1 cellular context compared by ENCODE assay signal in the genomic region with DNA sequence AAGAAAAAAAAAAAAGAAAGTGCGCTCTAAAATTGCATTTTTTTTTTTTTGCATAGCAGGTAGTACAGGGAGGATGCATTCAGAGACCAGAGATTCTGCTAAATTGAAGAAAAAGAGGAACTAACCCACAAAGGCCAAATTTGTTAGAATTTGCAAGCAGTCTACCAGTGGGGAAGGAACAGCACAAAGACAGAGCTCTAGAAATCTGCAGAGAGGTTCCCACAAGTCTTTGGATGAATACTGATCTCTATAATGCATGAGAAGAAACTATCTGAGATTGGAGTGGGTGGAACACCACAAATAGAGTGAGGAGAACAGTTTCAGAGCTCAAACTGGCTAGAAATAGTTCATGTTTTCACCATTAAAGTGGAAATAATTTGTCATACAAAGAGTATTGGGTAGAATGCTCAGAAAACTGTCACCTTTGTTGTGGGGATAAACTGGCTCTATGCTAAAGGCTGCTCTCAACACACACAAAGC.
TF ChIP-seq lines count a peak whose summit lies in the region.

No MANE protein-coding gene starts in this region.

TF ChIP-seq in H1, 55 proteins besides CTCF, POLR2A, EP300 and RAD21 (continued from another document):
- TF ChIP-seq, protein P1, sequence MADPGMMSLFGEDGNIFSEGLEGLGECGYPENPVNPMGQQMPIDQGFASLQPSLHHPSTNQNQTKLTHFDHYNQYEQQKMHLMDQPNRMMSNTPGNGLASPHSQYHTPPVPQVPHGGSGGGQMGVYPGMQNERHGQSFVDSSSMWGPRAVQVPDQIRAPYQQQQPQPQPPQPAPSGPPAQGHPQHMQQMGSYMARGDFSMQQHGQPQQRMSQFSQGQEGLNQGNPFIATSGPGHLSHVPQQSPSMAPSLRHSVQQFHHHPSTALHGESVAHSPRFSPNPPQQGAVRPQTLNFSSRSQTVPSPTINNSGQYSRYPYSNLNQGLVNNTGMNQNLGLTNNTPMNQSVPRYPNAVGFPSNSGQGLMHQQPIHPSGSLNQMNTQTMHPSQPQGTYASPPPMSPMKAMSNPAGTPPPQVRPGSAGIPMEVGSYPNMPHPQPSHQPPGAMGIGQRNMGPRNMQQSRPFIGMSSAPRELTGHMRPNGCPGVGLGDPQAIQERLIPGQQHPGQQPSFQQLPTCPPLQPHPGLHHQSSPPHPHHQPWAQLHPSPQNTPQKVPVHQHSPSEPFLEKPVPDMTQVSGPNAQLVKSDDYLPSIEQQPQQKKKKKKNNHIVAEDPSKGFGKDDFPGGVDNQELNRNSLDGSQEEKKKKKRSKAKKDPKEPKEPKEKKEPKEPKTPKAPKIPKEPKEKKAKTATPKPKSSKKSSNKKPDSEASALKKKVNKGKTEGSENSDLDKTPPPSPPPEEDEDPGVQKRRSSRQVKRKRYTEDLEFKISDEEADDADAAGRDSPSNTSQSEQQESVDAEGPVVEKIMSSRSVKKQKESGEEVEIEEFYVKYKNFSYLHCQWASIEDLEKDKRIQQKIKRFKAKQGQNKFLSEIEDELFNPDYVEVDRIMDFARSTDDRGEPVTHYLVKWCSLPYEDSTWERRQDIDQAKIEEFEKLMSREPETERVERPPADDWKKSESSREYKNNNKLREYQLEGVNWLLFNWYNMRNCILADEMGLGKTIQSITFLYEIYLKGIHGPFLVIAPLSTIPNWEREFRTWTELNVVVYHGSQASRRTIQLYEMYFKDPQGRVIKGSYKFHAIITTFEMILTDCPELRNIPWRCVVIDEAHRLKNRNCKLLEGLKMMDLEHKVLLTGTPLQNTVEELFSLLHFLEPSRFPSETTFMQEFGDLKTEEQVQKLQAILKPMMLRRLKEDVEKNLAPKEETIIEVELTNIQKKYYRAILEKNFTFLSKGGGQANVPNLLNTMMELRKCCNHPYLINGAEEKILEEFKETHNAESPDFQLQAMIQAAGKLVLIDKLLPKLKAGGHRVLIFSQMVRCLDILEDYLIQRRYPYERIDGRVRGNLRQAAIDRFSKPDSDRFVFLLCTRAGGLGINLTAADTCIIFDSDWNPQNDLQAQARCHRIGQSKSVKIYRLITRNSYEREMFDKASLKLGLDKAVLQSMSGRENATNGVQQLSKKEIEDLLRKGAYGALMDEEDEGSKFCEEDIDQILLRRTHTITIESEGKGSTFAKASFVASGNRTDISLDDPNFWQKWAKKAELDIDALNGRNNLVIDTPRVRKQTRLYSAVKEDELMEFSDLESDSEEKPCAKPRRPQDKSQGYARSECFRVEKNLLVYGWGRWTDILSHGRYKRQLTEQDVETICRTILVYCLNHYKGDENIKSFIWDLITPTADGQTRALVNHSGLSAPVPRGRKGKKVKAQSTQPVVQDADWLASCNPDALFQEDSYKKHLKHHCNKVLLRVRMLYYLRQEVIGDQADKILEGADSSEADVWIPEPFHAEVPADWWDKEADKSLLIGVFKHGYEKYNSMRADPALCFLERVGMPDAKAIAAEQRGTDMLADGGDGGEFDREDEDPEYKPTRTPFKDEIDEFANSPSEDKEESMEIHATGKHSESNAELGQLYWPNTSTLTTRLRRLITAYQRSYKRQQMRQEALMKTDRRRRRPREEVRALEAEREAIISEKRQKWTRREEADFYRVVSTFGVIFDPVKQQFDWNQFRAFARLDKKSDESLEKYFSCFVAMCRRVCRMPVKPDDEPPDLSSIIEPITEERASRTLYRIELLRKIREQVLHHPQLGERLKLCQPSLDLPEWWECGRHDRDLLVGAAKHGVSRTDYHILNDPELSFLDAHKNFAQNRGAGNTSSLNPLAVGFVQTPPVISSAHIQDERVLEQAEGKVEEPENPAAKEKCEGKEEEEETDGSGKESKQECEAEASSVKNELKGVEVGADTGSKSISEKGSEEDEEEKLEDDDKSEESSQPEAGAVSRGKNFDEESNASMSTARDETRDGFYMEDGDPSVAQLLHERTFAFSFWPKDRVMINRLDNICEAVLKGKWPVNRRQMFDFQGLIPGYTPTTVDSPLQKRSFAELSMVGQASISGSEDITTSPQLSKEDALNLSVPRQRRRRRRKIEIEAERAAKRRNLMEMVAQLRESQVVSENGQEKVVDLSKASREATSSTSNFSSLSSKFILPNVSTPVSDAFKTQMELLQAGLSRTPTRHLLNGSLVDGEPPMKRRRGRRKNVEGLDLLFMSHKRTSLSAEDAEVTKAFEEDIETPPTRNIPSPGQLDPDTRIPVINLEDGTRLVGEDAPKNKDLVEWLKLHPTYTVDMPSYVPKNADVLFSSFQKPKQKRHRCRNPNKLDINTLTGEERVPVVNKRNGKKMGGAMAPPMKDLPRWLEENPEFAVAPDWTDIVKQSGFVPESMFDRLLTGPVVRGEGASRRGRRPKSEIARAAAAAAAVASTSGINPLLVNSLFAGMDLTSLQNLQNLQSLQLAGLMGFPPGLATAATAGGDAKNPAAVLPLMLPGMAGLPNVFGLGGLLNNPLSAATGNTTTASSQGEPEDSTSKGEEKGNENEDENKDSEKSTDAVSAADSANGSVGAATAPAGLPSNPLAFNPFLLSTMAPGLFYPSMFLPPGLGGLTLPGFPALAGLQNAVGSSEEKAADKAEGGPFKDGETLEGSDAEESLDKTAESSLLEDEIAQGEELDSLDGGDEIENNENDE (IDR thresholded peaks at IDR 0.05; ENCODE audit: insufficient replicate concordance, low read length), result no peak
- TF ChIP-seq TCF12 (IDR thresholded peaks at IDR 0.05; ENCODE audit: low read depth, low read length) (no peak), BACH1 (IDR thresholded peaks at IDR 0.05; ENCODE audit: low read length) (no peak), RNF2 (IDR thresholded peaks at IDR 0.05; ENCODE audit: borderline replicate concordance, low read depth, low read length, missing control alignments, poor library complexity, severe bottlenecking) (no peak)
